ENCODE assay signal across 27 cellular contexts in genomic region chr17:16048797-16049449, GRCh38. TPM values are rescaled to one million over a fixed set of nuclear protein-coding genes. Genes with fewer than 3 reads are reported as not detected.
DNase-seq lines count a peak whose midpoint lies in the region; ATAC-seq and TF ChIP-seq lines count a peak whose summit lies in the region.
"Had no signal": no experiment of that assay in that cellular context is flagged by ENCODE, and none has a peak within 500 bp of the region (broad histone marks: within the 10 kb centered on the region; RNA-seq: fewer than 3 reads in every experiment).

No MANE protein-coding gene starts in this region.

- no peaks in the 10 kb centered on the region for H3K79me1 ChIP-seq in trophoblast cell (ENCODE audit: low read length)

- intact Hi-C loops in left cardiac atrium (cut with DNase I) (no loop called here), Right ventricle myocardium superior (cut with DNase I) (no loop called here), upper lobe of right lung (cut with DNase I) (no loop called here)

- H3K36me3 ChIP-seq in trophoblast cell (ENCODE audit: control insufficient read depth in 1 of 2, insufficient read depth in 2 of 2, low read length in 2 of 2): peaks cover 13 to 23% of the 10 kb centered on the region in 2 experiments
- H3K36me3 ChIP-seq in upper lobe of right lung: peaks cover 69% of the 10 kb centered on the region

- no peak overlapping the region for H2BK120ac ChIP-seq in trophoblast cell (ENCODE audit: insufficient read depth, low read length, poor library complexity)

- H3K9me3 ChIP-seq in trophoblast cell (ENCODE audit: insufficient read depth, low read depth, low read length) (no peaks in the 10 kb centered on the region), upper lobe of right lung (no peaks in the 10 kb centered on the region)

- H3K27me3 ChIP-seq in trophoblast cell (ENCODE audit: insufficient read depth, low read length): no peaks in the 10 kb centered on the region
- no peaks in the 10 kb centered on the region for H3K27me3 ChIP-seq in upper lobe of right lung
- H3K27me3 ChIP-seq: SJCRH30 had no signal

- H4K91ac ChIP-seq in trophoblast cell (ENCODE audit: low read depth, low read length): no peak overlapping the region

- DNase-seq in left cardiac atrium: no peak
- DNase-seq in Right ventricle myocardium superior: no peak
- peak; percentile 40 for DNase-seq in kidney tubule cell (ENCODE audit: low spot score)
- peak in 1 of 2 donors; percentile 9 for DNase-seq in trophoblast cell
- no peak for DNase-seq in upper lobe of right lung
- no peak for DNase-seq in nucleus accumbens (lab: John Stamatoyannopoulos, UW)
- DNase-seq: C1 segment of cervical spinal cord; CD4-positive, alpha-beta memory T cell; COR-L47; DMS79; EL; GDM1; HCEC 1CT; Karpas-422; NCI-H1105; NCI-H1436 treated with DMSO at 0.1 percent for 48 hours; NCI-H187 treated with DMSO at 0.1 percent for 48 hours; NCI-H2107; NCI-H446; NCI-H524 treated with DMSO at 0.1 percent for 48 hours; NCI-H774; PC-3; SJCRH30 had no signal

- TF ChIP-seq CTCF in upper lobe of right lung (IDR thresholded peaks at IDR 0.05): no peak

- H2BK12ac ChIP-seq in trophoblast cell (ENCODE audit: low read length): no peak overlapping the region

- H3K23ac ChIP-seq in trophoblast cell (ENCODE audit: low read length): no peak overlapping the region

- H2AFZ ChIP-seq in trophoblast cell (ENCODE audit: insufficient read depth, low read length, poor library complexity): no peak overlapping the region

- H3K14ac ChIP-seq in trophoblast cell (ENCODE audit: low read length): no peak overlapping the region

- H3K4me2 ChIP-seq in trophoblast cell (ENCODE audit: low read length): no peak overlapping the region

- no peak overlapping the region for H3K18ac ChIP-seq in trophoblast cell (ENCODE audit: low read length)

- no peaks in the 10 kb centered on the region for H3K4me1 ChIP-seq in trophoblast cell (ENCODE audit: control insufficient read depth in 1 of 2, insufficient read depth in 2 of 2, low read length in 2 of 2)
- no peaks in the 10 kb centered on the region for H3K4me1 ChIP-seq in upper lobe of right lung
- H3K4me1 ChIP-seq: SJCRH30 had no signal

- no peak overlapping the region for H3K9ac ChIP-seq in trophoblast cell (ENCODE audit: low read length)

- H4K8ac ChIP-seq in trophoblast cell (ENCODE audit: low read depth, low read length): no peak overlapping the region

- WGBS in trophoblast cell (ENCODE audit: extremely low coverage, insufficient coverage, insufficient read length): no CpG with 5 or more reads among the region's 15 CpGs

- H3K4ac ChIP-seq in trophoblast cell (ENCODE audit: low read depth, low read length): no peak overlapping the region

- no peak overlapping the region for H2BK5ac ChIP-seq in trophoblast cell (ENCODE audit: low read depth, low read length, poor library complexity)

- H2AK5ac ChIP-seq in trophoblast cell (ENCODE audit: low read length): no peak overlapping the region

- peak overlapping the region; percentile 51 for H4K12ac ChIP-seq in trophoblast cell (ENCODE audit: low read depth, low read length)

- H3K79me2 ChIP-seq in trophoblast cell (ENCODE audit: control insufficient read depth, insufficient read depth, low read length, poor library complexity): no peaks in the 10 kb centered on the region

- H3K27ac ChIP-seq in trophoblast cell (ENCODE audit: low read depth, low read length) (no peak overlapping the region), upper lobe of right lung (no peak overlapping the region)
- H3K27ac ChIP-seq: SJCRH30 had no signal

- ATAC-seq in left cardiac atrium (peak; percentile 19 to 50), Right ventricle myocardium superior (ENCODE audit: poor library complexity) (no peak), upper lobe of right lung (peak; percentile 46), GM19035 (IDR thresholded peaks at IDR 0.05; ENCODE audit: unreplicated experiment) (no peak), HG02571 (IDR thresholded peaks at IDR 0.05; ENCODE audit: unreplicated experiment) (no peak)
- ATAC-seq: HepG2, PC-3, SK-N-SH treated with all-trans-retinoic acid at 6 μM for 48 hours had no signal

- no peak overlapping the region for H3K4me3 ChIP-seq in trophoblast cell (ENCODE audit: low read depth, low read length)
- H3K4me3 ChIP-seq in upper lobe of right lung: no peak overlapping the region
- H3K4me3 ChIP-seq: SJCRH30 had no signal

RNA-seq across cellular contexts. Expression of gene TTC19, which starts 49.3 kb away (rescaled TPM):
- 10 to 100 TPM; 22.1 to 39.6 TPM for total RNA-seq in left cardiac atrium
- total RNA-seq in Right ventricle myocardium superior: 19.0 TPM
- polyA plus RNA-seq in trophoblast cell (2013): 17.6 and 18.4 TPM in 2 replicates
- 34.9 TPM for total RNA-seq in upper lobe of right lung

RNA-seq across cellular contexts. Expression of gene ZSWIM7, which starts 49.4 kb away (rescaled TPM):
- 10 to 100 TPM; 15.8 to 30.1 TPM for total RNA-seq in left cardiac atrium
- 21.0 TPM for total RNA-seq in Right ventricle myocardium superior
- 23.5 and 25.5 TPM in 2 replicates for polyA plus RNA-seq in trophoblast cell (2013)
- 27.4 TPM for total RNA-seq in upper lobe of right lung

Comparison
In these comparisons a context has a peak if more than half of its experiments do, and no peak if none do; other contexts are left out.
1. ATAC-seq: peak in left cardiac atrium (2 of 2) and upper lobe of right lung (single experiment); none in Right ventricle myocardium superior (single experiment), GM19035 (single experiment) and HG02571 (single experiment).